7 cellular contexts compared by ENCODE assay signal in the genomic region with DNA sequence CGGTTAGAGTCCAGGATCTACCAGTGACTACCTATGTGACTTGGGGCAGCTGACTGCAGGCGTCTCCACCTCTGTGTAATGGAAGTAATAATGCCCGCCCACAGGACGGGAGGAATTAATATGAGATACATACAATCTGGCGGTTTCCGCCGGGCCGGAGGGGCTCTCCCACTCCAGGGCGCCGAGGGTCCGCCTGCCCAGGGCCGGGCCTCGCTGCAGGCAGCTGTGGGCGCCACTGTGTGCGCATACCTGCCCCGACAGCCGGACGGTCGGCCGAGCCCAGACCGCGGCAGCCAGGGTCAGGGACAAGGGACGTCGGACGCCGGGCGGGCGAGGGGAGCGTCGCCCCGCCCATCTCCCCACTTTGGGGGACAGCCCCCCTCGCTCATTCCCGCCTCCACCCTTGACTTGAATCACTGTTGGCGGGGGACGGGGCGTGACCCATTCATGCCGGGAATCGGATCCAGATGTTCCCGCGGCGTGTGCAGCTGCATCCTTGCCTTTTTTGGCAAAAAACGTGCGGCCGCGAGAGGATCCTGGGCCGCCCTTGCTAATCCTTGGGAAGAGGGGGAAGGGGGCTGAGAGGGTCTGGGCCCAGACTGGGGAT. TPM values are rescaled to one million over a fixed set of nuclear protein-coding genes. Genes with fewer than 3 reads are reported as not detected.
A peak's percentile ranks its signal among the peaks of the same experiment; 100 is the strongest.
DNase-seq lines count a peak whose midpoint lies in the region; ATAC-seq and TF ChIP-seq lines count a peak whose summit lies in the region.

No MANE protein-coding gene starts in this region.

- H3K27ac ChIP-seq in SJSA1 (peak overlapping the region; percentile 57), uterus (peak overlapping the region; percentile 94 to 97)

- peak; percentile 34 to 72 for TF ChIP-seq POLR2A in uterus (IDR thresholded peaks at IDR 0.05)

- H3K27me3 ChIP-seq in SJSA1 (replicated peaks) = no peaks in the 10 kb centered on the region
- H3K27me3 ChIP-seq in uterus = no peaks in the 10 kb centered on the region

- H3K4me3 ChIP-seq in SJSA1 (peak overlapping the region; percentile 42), epithelial cell of esophagus (ENCODE audit: low read length) (peak overlapping the region; percentile 43), mucosa of descending colon (no peak overlapping the region), uterus (peak overlapping the region; percentile 46)

- no peaks in the 10 kb centered on the region for H3K9me3 ChIP-seq in SJSA1 (replicated peaks)
- H3K9me3 ChIP-seq in mucosa of descending colon = no peaks in the 10 kb centered on the region
- no peaks in the 10 kb centered on the region for H3K9me3 ChIP-seq in uterus

- H3K4me1 ChIP-seq in SJSA1 (replicated peaks) = peaks cover 50% of the 10 kb centered on the region
- peaks cover 16% of the 10 kb centered on the region for H3K4me1 ChIP-seq in mucosa of descending colon (ENCODE audit: low read depth)
- H3K4me1 ChIP-seq in uterus = peaks cover 7 to 13% of the 10 kb centered on the region in 2 donors

- intact Hi-C loops in mucosa of descending colon (cut with DNase I, micrococcal nuclease) (no loop called here), uterus (cut with DNase I; ENCODE audit: low total_unique reads) (no loop called here)

- TF ChIP-seq CTCF in epithelial cell of esophagus (IDR thresholded peaks at IDR 0.05; ENCODE audit: insufficient read depth, low read depth, low read length, missing control alignments) (no peak), mucosa of descending colon (IDR thresholded peaks at IDR 0.05) (no peak), uterus (IDR thresholded peaks at IDR 0.05) (peak in 1 of 4 experiments; percentile 26)

- DNase-seq in SJSA1 (ENCODE audit: low read depth in 1 of 2, low spot score in 2 of 2) = peak; percentile 96
- DNase-seq in epithelial cell of esophagus (ENCODE audit: low read depth) = peak; percentile 56
- peak; percentile 61 to 85 (median 73) for DNase-seq in mucosa of descending colon
- peak; percentile 95 for DNase-seq in uterus
- DNase-seq in DMS153 (lab: John Stamatoyannopoulos, UW) = no peak
- no peak for DNase-seq in stimulated activated CD4-positive, alpha-beta T cell treated with anti-CD3 and anti-CD28 coated beads, Interleukin-12 subunit alpha, Interleukin-12 subunit beta, amount 100 ng/mL, for 4 hours

- H3K36me3 ChIP-seq in SJSA1 (peaks cover 43% of the 10 kb centered on the region), mucosa of descending colon (ENCODE audit: low read depth) (no peaks in the 10 kb centered on the region), uterus (no peaks in the 10 kb centered on the region)

- ATAC-seq in GM19395 (IDR thresholded peaks at IDR 0.05; ENCODE audit: unreplicated experiment) (peak; percentile 60), mucosa of descending colon (peak; percentile 66)

RNA-seq across cellular contexts. Expression of a gene that starts 6.1 kb away (rescaled TPM):
- 160 and 229 TPM in 2 replicates for total RNA-seq in SJSA1 (2014; rRNA removed; shearing (Covaris generic))
- 10 to 100 TPM; 38.3 to 47.1 (median 44.7) TPM for total RNA-seq in mucosa of descending colon
- 100 to 1,000 TPM in 1 of 4 donors, 10 to 100 TPM in 3; 22.6 to 102 (median 45.4) TPM for total RNA-seq in uterus

RNA-seq across cellular contexts. Expression of a gene that starts 9.4 kb away (rescaled TPM):
- total RNA-seq in SJSA1 (2014; rRNA removed; shearing (Covaris generic)) = 26.3 and 42.0 TPM in 2 replicates
- total RNA-seq in mucosa of descending colon (10 to 100 TPM in 1 of 3 donors, 1 to 10 TPM in 2; 2.0 to 34.1 (median 8.7) TPM), uterus (10 to 100 TPM; 21.0 to 97.5 (median 42.1) TPM)

RNA-seq across cellular contexts. Expression of a gene that starts 16.7 kb away (rescaled TPM):
- 84.6 and 124 TPM in 2 replicates for total RNA-seq in SJSA1 (2014; rRNA removed; shearing (Covaris generic))
- total RNA-seq in mucosa of descending colon (10 to 100 TPM; 13.7 to 35.7 (median 15.3) TPM), uterus (10 to 100 TPM in 3 of 4 donors, 1 to 10 TPM in 1; 8.2 to 60.3 (median 36.9) TPM)

RNA-seq across cellular contexts. Expression of a gene that starts 49.0 kb away (rescaled TPM):
- total RNA-seq in SJSA1 (2014; rRNA removed; shearing (Covaris generic)) = 10.9 and 18.7 TPM in 2 replicates
- total RNA-seq in mucosa of descending colon = 10 to 100 TPM; 21.5 to 37.9 (median 28.1) TPM
- 10 to 100 TPM; 20.2 to 79.4 (median 46.8) TPM for total RNA-seq in uterus

RNA-seq across cellular contexts. Expression of a gene that starts 50.7 kb away (rescaled TPM):
- total RNA-seq in SJSA1 (2014; rRNA removed; shearing (Covaris generic)) = 0.26 TPM in 1 of 2 replicates, not detected in the other
- total RNA-seq in mucosa of descending colon (not detected), uterus (not detected)

Comparison
In these comparisons a context has a peak if more than half of its experiments do, and no peak if none do; other contexts are left out.
1. DNase-seq: peak in SJSA1 (2 of 2), epithelial cell of esophagus (single experiment), mucosa of descending colon (3 of 3) and uterus (2 of 2); none in DMS153 (single experiment) and stimulated activated CD4-positive, alpha-beta T cell treated with anti-CD3 and anti-CD28 coated beads, Interleukin-12 subunit alpha, Interleukin-12 subunit beta, amount 100 ng/mL, for 4 hours (single experiment).